22 cellular contexts compared by ENCODE assay signal in the genomic region with DNA sequence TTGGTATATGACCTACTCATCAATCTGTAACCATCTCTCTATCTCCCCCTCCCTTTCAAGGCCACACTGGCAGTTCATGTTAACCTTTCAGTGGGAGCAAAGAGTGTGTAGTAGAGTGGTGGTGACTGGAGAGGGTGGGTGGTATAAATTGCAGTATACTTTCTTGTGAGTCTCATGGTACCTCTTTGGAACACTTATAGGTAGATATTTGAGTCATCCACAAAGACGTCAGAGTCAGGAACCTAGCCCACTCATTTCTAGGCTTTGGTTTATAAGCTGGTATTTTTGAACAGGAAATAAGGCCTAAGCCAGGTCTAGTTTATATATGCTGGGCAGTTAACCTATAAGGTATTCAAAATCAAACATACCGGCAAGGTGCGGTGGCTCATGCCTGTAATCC. TPM values are rescaled to one million over a fixed set of nuclear protein-coding genes. Genes with fewer than 3 reads are reported as not detected.
DNase-seq lines count a peak whose midpoint lies in the region; ATAC-seq and TF ChIP-seq lines count a peak whose summit lies in the region.
"Had no signal": no experiment of that assay in that cellular context is flagged by ENCODE, and none has a peak within 500 bp of the region (broad histone marks: within the 10 kb centered on the region; RNA-seq: fewer than 3 reads in every experiment).

No MANE protein-coding gene starts in this region.

- no peaks in the 10 kb centered on the region for H3K27me3 Mint-ChIP-seq in activated naive CD8-positive, alpha-beta T cell treated with anti-CD3 and anti-CD28 coated beads, Interleukin-2, amount 50 U/mL, for 24 hours
- no peaks in the 10 kb centered on the region for H3K27me3 Mint-ChIP-seq in activated naive CD8-positive, alpha-beta T cell treated with anti-CD3 and anti-CD28 coated beads for 36 hours
- no peaks in the 10 kb centered on the region for H3K27me3 Mint-ChIP-seq in activated T-cell treated with anti-CD3 and anti-CD28 coated beads, Interleukin-2, amount 50 U/mL, for 72 hours (ENCODE audit: low read depth)
- H3K27me3 Mint-ChIP-seq in stimulated activated naive CD8-positive, alpha-beta T cell treated with anti-CD3 and anti-CD28 coated beads, Interleukin-15, amount 100 ng/mL, for 72 hours, result no peaks in the 10 kb centered on the region
- no peaks in the 10 kb centered on the region for H3K27me3 Mint-ChIP-seq in neural progenitor cell (ENCODE audit: insufficient read depth, low read depth)

- H3K36me3 ChIP-seq in neural progenitor cell, result no peaks in the 10 kb centered on the region
- H3K36me3 ChIP-seq: esophagus muscularis mucosa, thoracic aorta had no signal

- no peak overlapping the region for H3K4me3 ChIP-seq in neural progenitor cell
- H3K4me3 ChIP-seq: coronary artery, esophagus muscularis mucosa, thoracic aorta had no signal

- no peak overlapping the region for H3K4me3 Mint-ChIP-seq in activated naive CD8-positive, alpha-beta T cell treated with anti-CD3 and anti-CD28 coated beads, Interleukin-2, amount 50 U/mL, for 24 hours
- no peak overlapping the region for H3K4me3 Mint-ChIP-seq in activated naive CD8-positive, alpha-beta T cell treated with anti-CD3 and anti-CD28 coated beads for 36 hours
- H3K4me3 Mint-ChIP-seq in activated T-cell treated with anti-CD3 and anti-CD28 coated beads, Interleukin-2, amount 50 U/mL, for 72 hours, result peak overlapping the region in 1 of 2 donors; percentile 55
- H3K4me3 Mint-ChIP-seq in stimulated activated naive CD8-positive, alpha-beta T cell treated with anti-CD3 and anti-CD28 coated beads, Interleukin-15, amount 100 ng/mL, for 72 hours, result no peak overlapping the region
- no peak overlapping the region for H3K4me3 Mint-ChIP-seq in neural progenitor cell
- H3K4me3 Mint-ChIP-seq: endodermal cell, WTC11 had no signal

- no peaks in the 10 kb centered on the region for H3K9me3 ChIP-seq in neural progenitor cell (ENCODE audit: low read depth)
- H3K9me3 ChIP-seq: esophagus muscularis mucosa, thoracic aorta had no signal

- peaks cover 26% of the 10 kb centered on the region for H3K4me1 Mint-ChIP-seq in activated naive CD8-positive, alpha-beta T cell treated with anti-CD3 and anti-CD28 coated beads, Interleukin-2, amount 50 U/mL, for 24 hours
- peaks cover 2% of the 10 kb centered on the region for H3K4me1 Mint-ChIP-seq in activated naive CD8-positive, alpha-beta T cell treated with anti-CD3 and anti-CD28 coated beads for 36 hours
- peaks cover 31% of the 10 kb centered on the region for H3K4me1 Mint-ChIP-seq in activated T-cell treated with anti-CD3 and anti-CD28 coated beads, Interleukin-2, amount 50 U/mL, for 72 hours (ENCODE audit: low read depth)
- no peaks in the 10 kb centered on the region for H3K4me1 Mint-ChIP-seq in stimulated activated naive CD8-positive, alpha-beta T cell treated with anti-CD3 and anti-CD28 coated beads, Interleukin-15, amount 100 ng/mL, for 72 hours
- H3K4me1 Mint-ChIP-seq in neural progenitor cell, result no peaks in the 10 kb centered on the region
- H3K4me1 Mint-ChIP-seq: endodermal cell, WTC11 had no signal

- peak; percentile 4 for DNase-seq in activated naive CD8-positive, alpha-beta T cell treated with anti-CD3 and anti-CD28 coated beads, Interleukin-2, amount 50 U/mL, for 24 hours
- DNase-seq in activated naive CD8-positive, alpha-beta T cell treated with anti-CD3 and anti-CD28 coated beads for 36 hours, result no peak
- peak; percentile 10 to 13 for DNase-seq in activated T-cell treated with anti-CD3 and anti-CD28 coated beads, Interleukin-2, amount 50 U/mL, for 72 hours
- DNase-seq in stimulated activated naive CD8-positive, alpha-beta T cell treated with anti-CD3 and anti-CD28 coated beads, Interleukin-15, amount 100 ng/mL, for 72 hours, result peak; percentile 1 to 17
- DNase-seq in NCI-H1105 treated with DMSO at 0.1 percent for 48 hours (lab: John Stamatoyannopoulos, UW) (no peak), neural progenitor cell (ENCODE audit: low spot score) (no peak)
- DNase-seq: DND-41; endodermal cell; left colon; NCI-H187; NCI-H2171 treated with DMSO at 0.1 percent for 48 hours; NCI-H524 treated with DMSO at 0.1 percent for 48 hours; NK-92 treated with Interleukin-12 subunit alpha and Interleukin-12 subunit beta, amount 100 ng/mL, for 24 hours; SHP77 treated with DMSO at 0.1 percent for 48 hours; T1000 had no signal

- H4K20me1 ChIP-seq in neural progenitor cell (ENCODE audit: low read depth), result no peaks in the 10 kb centered on the region

- no peak overlapping the region for H3K9ac ChIP-seq in neural progenitor cell

- H3K27ac ChIP-seq in neural progenitor cell, result no peak overlapping the region
- H3K27ac ChIP-seq: C4-2B, coronary artery, esophagus muscularis mucosa, thoracic aorta had no signal

- H3K36me3 Mint-ChIP-seq in activated naive CD8-positive, alpha-beta T cell treated with anti-CD3 and anti-CD28 coated beads, Interleukin-2, amount 50 U/mL, for 24 hours (ENCODE audit: low read depth), result peaks cover 7% of the 10 kb centered on the region
- H3K36me3 Mint-ChIP-seq in activated naive CD8-positive, alpha-beta T cell treated with anti-CD3 and anti-CD28 coated beads for 36 hours, result peaks cover 13% of the 10 kb centered on the region
- peaks cover 0 to 5% of the 10 kb centered on the region in 2 donors for H3K36me3 Mint-ChIP-seq in activated T-cell treated with anti-CD3 and anti-CD28 coated beads, Interleukin-2, amount 50 U/mL, for 72 hours (ENCODE audit: insufficient read depth in 2 of 2)
- H3K36me3 Mint-ChIP-seq in neural progenitor cell, result no peaks in the 10 kb centered on the region
- H3K36me3 Mint-ChIP-seq: WTC11 had no signal

- no peaks in the 10 kb centered on the region for H3K79me2 ChIP-seq in neural progenitor cell (ENCODE audit: low read depth)

- no peaks in the 10 kb centered on the region for H3K27me3 ChIP-seq in neural progenitor cell
- H3K27me3 ChIP-seq: esophagus muscularis mucosa had no signal

- no peak overlapping the region for H3K27ac Mint-ChIP-seq in activated naive CD8-positive, alpha-beta T cell treated with anti-CD3 and anti-CD28 coated beads, Interleukin-2, amount 50 U/mL, for 24 hours
- no peak overlapping the region for H3K27ac Mint-ChIP-seq in activated naive CD8-positive, alpha-beta T cell treated with anti-CD3 and anti-CD28 coated beads for 36 hours
- H3K27ac Mint-ChIP-seq in activated T-cell treated with anti-CD3 and anti-CD28 coated beads, Interleukin-2, amount 50 U/mL, for 72 hours, result peak overlapping the region; percentile 77
- peak overlapping the region in 1 of 2 donors; percentile 54 for H3K27ac Mint-ChIP-seq in stimulated activated naive CD8-positive, alpha-beta T cell treated with anti-CD3 and anti-CD28 coated beads, Interleukin-15, amount 100 ng/mL, for 72 hours
- no peak overlapping the region for H3K27ac Mint-ChIP-seq in neural progenitor cell
- H3K27ac Mint-ChIP-seq: endodermal cell, WTC11 had no signal

- TF ChIP-seq CTCF in neural progenitor cell (IDR thresholded peaks at IDR 0.05), result no peak

- ATAC-seq in activated naive CD8-positive, alpha-beta T cell treated with anti-CD3 and anti-CD28 coated beads, Interleukin-2, amount 50 U/mL, for 24 hours, result peak; percentile 98
- peak; percentile 57 for ATAC-seq in HG02610 (IDR thresholded peaks at IDR 0.05; ENCODE audit: unreplicated experiment)
- ATAC-seq in activated T-cell treated with anti-CD3 and anti-CD28 coated beads, Interleukin-2, amount 50 U/mL, for 72 hours (replicated peaks in 1 of 2), result peak; percentile 96 to 98
- peak; percentile 98 for ATAC-seq in stimulated activated naive CD8-positive, alpha-beta T cell treated with anti-CD3 and anti-CD28 coated beads, Interleukin-15, amount 100 ng/mL, for 72 hours
- ATAC-seq: left colon, sciatic nerve, WTC11 had no signal

- no peaks in the 10 kb centered on the region for H3K4me1 ChIP-seq in neural progenitor cell
- H3K4me1 ChIP-seq: esophagus muscularis mucosa had no signal

- H3K4me2 ChIP-seq in neural progenitor cell, result no peak overlapping the region

- H3F3A ChIP-seq in neural progenitor cell (ENCODE audit: low read depth), result no peaks in the 10 kb centered on the region

- H2AFZ ChIP-seq in neural progenitor cell (replicated peaks), result no peak overlapping the region

- no peaks in the 10 kb centered on the region for H3K9me3 Mint-ChIP-seq in activated naive CD8-positive, alpha-beta T cell treated with anti-CD3 and anti-CD28 coated beads, Interleukin-2, amount 50 U/mL, for 24 hours
- H3K9me3 Mint-ChIP-seq in activated naive CD8-positive, alpha-beta T cell treated with anti-CD3 and anti-CD28 coated beads for 36 hours, result no peaks in the 10 kb centered on the region
- no peaks in the 10 kb centered on the region for H3K9me3 Mint-ChIP-seq in activated T-cell treated with anti-CD3 and anti-CD28 coated beads, Interleukin-2, amount 50 U/mL, for 72 hours
- H3K9me3 Mint-ChIP-seq in stimulated activated naive CD8-positive, alpha-beta T cell treated with anti-CD3 and anti-CD28 coated beads, Interleukin-15, amount 100 ng/mL, for 72 hours, result no peaks in the 10 kb centered on the region
- H3K9me3 Mint-ChIP-seq in neural progenitor cell, result peaks cover 6% of the 10 kb centered on the region
- H3K9me3 Mint-ChIP-seq: WTC11 had no signal

RNA-seq across cellular contexts. Expression of gene RLIM, which starts 36.3 kb away (rescaled TPM):
- 10 to 100 TPM; 44.6 to 45.3 TPM for total RNA-seq in activated naive CD8-positive, alpha-beta T cell treated with anti-CD3 and anti-CD28 coated beads for 36 hours
- 10 to 100 TPM; 29.9 to 35.0 TPM for total RNA-seq in activated T-cell treated with anti-CD3 and anti-CD28 coated beads, Interleukin-2, amount 50 U/mL, for 72 hours
- 39.5 and 60.8 TPM in 2 replicates for total RNA-seq in neural progenitor cell (ENCODE audit: low replicate concordance)

Comparison
In these comparisons a context has a peak if more than half of its experiments do, and no peak if none do; other contexts are left out.
1. DNase-seq: peak in activated naive CD8-positive, alpha-beta T cell treated with anti-CD3 and anti-CD28 coated beads, Interleukin-2, amount 50 U/mL, for 24 hours (single experiment), activated T-cell treated with anti-CD3 and anti-CD28 coated beads, Interleukin-2, amount 50 U/mL, for 72 hours (2 of 2) and stimulated activated naive CD8-positive, alpha-beta T cell treated with anti-CD3 and anti-CD28 coated beads, Interleukin-15, amount 100 ng/mL, for 72 hours (2 of 2); none in activated naive CD8-positive, alpha-beta T cell treated with anti-CD3 and anti-CD28 coated beads for 36 hours (single experiment), NCI-H1105 treated with DMSO at 0.1 percent for 48 hours (single experiment) and neural progenitor cell (single experiment).
2. Peak in every context shown above with its lines, with median percentiles within 50 percentile points of each other: ATAC-seq.